In genomic region chr15:88049509-88049908, GRCh38 we compare ENCODE assay signal across 1 cellular context.
TF ChIP-seq lines count a peak whose summit lies in the region.

No MANE protein-coding gene starts in this region.

TF ChIP-seq in GM12878, 131 proteins besides CTCF, POLR2A, EP300 and RAD21:
- TF ChIP-seq REST (IDR thresholded peaks at IDR 0.05; ENCODE audit: low read depth, low read length), result no peak
- TF ChIP-seq POU2F2 (IDR thresholded peaks at IDR 0.05; ENCODE audit: borderline replicate concordance, low read depth, low read length), result peak; percentile 53; the same call in 1 of the 3 replicates
- TF ChIP-seq IKZF2 (IDR thresholded peaks at IDR 0.05), result no peak
- no peak for TF ChIP-seq MYB (IDR thresholded peaks at IDR 0.05; ENCODE audit: borderline replicate concordance, low read depth, low read length)
- TF ChIP-seq CBX5 (IDR thresholded peaks at IDR 0.05; ENCODE audit: low read depth), result no peak
- TF ChIP-seq, protein P1, sequence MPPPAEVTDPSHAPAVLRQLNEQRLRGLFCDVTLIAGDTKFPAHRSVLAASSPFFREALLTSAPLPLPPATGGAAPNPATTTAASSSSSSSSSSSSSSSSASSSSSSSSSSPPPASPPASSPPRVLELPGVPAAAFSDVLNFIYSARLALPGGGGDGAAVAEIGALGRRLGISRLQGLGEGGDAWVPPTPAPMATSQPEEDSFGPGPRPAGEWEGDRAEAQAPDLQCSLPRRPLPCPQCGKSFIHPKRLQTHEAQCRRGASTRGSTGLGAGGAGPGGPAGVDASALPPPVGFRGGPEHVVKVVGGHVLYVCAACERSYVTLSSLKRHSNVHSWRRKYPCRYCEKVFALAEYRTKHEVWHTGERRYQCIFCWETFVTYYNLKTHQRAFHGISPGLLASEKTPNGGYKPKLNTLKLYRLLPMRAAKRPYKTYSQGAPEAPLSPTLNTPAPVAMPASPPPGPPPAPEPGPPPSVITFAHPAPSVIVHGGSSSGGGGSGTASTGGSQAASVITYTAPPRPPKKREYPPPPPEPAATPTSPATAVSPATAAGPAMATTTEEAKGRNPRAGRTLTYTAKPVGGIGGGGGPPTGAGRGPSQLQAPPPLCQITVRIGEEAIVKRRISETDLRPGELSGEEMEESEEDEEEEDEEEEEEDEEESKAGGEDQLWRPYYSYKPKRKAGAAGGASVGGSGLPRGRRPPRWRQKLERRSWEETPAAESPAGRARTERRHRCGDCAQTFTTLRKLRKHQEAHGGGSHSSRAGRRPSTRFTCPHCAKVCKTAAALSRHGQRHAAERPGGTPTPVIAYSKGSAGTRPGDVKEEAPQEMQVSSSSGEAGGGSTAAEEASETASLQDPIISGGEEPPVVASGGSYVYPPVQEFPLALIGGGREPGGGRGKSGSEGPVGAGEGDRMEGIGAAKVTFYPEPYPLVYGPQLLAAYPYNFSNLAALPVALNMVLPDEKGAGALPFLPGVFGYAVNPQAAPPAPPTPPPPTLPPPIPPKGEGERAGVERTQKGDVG (CRISPR knock-in tag; IDR thresholded peaks at IDR 0.05), result no peak
- TF ChIP-seq ATF3 (IDR thresholded peaks at IDR 0.05; ENCODE audit: borderline replicate concordance, extremely low read depth, low read depth, low read length), result no peak
